ENCODE assay signal across 13 cellular contexts in genomic region chr11:130945945-130946344, GRCh38. TPM values are rescaled to one million over a fixed set of nuclear protein-coding genes. Genes with fewer than 3 reads are reported as not detected.
A peak's percentile ranks its signal among the peaks of the same experiment; 100 is the strongest.
DNase-seq lines count a peak whose midpoint lies in the region; ATAC-seq, FAIRE-seq and TF ChIP-seq lines count a peak whose summit lies in the region.
"Had no signal": no experiment of that assay in that cellular context is flagged by ENCODE, and none has a peak within 500 bp of the region (broad histone marks: within the 10 kb centered on the region; RNA-seq: fewer than 3 reads in every experiment).

No MANE protein-coding gene starts in this region.

- H3K9me3 Mint-ChIP-seq in chondrocyte (ENCODE audit: low read depth) (no peaks in the 10 kb centered on the region), GM23338 (no peaks in the 10 kb centered on the region; the same call in 2 of the 3 replicates)
- H3K9me3 Mint-ChIP-seq: activated B cell treated with CpG ODN at 0.5 μM for 24 hours; activated naive CD4-positive, alpha-beta T cell treated with anti-CD3 and anti-CD28 coated beads, Interleukin-2, amount 50 U/mL, for 24 hours had no signal

- 46 to 57% (median 52%) methylated on average over 7 of the region's 7 CpGs for WGBS in adrenal gland, 4 donors
- WGBS in gastroesophageal sphincter (ENCODE audit: low coverage in 1 of 2), 2 donors: 17 to 34% methylated on average over 1 to 6 of the region's 7 CpGs
- WGBS in pancreas, 2 donors: 66 to 69% methylated on average over 7 of the region's 7 CpGs

- H4K20me1 ChIP-seq in GM23338 (replicated peaks; ENCODE audit: insufficient read depth): no peaks in the 10 kb centered on the region

- no peak overlapping the region for H3K27ac ChIP-seq in adrenal gland
- no peak overlapping the region for H3K27ac ChIP-seq in gastroesophageal sphincter
- no peak overlapping the region for H3K27ac ChIP-seq in pancreas
- H3K27ac ChIP-seq in GM23338 (ENCODE audit: low read depth): no peak overlapping the region

- H3K9me2 ChIP-seq in GM23338 (ENCODE audit: insufficient read depth): no peaks in the 10 kb centered on the region; the same call in 1 of the 2 replicates

- TF ChIP-seq EP300 in gastroesophageal sphincter (IDR thresholded peaks at IDR 0.05): no peak

- POLR2A ChIA-PET in BJ (lab: Charles Lee): interaction anchor here (0.5 kb wide), 1 partner anchor 9 kb away, joined by 3 read pairs; no protein-coding TSS in a partner anchor

- H3K36me3 ChIP-seq in BJ (ENCODE audit: control insufficient read depth, insufficient read depth, low read length): no peaks in the 10 kb centered on the region
- no peaks in the 10 kb centered on the region for H3K36me3 ChIP-seq in adrenal gland (replicated peaks in 1 of 2)
- H3K36me3 ChIP-seq in gastroesophageal sphincter: no peaks in the 10 kb centered on the region
- no peaks in the 10 kb centered on the region for H3K36me3 ChIP-seq in pancreas
- no peaks in the 10 kb centered on the region for H3K36me3 ChIP-seq in GM23338 (ENCODE audit: insufficient read depth)

- no peaks in the 10 kb centered on the region for H3F3A ChIP-seq in GM23338 (replicated peaks; ENCODE audit: low read depth)

- TF ChIP-seq CTCF in BJ (IDR thresholded peaks at IDR 0.05; ENCODE audit: insufficient read depth, low read depth, low read length) (no peak), adrenal gland (IDR thresholded peaks at IDR 0.05) (no peak), gastroesophageal sphincter (IDR thresholded peaks at IDR 0.05) (no peak), pancreas (IDR thresholded peaks at IDR 0.05) (no peak), chondrocyte (IDR thresholded peaks at IDR 0.05) (no peak), GM23338 (conservative IDR thresholded peaks at IDR 0.05; ENCODE audit: low read depth in 2 of 2) (no peak)

- H3K9me3 ChIP-seq in adrenal gland (replicated peaks in 1 of 3): no peaks in the 10 kb centered on the region
- H3K9me3 ChIP-seq in gastroesophageal sphincter: no peaks in the 10 kb centered on the region
- H3K9me3 ChIP-seq in pancreas: no peaks in the 10 kb centered on the region
- H3K9me3 ChIP-seq: Caco-2 had no signal

- no peaks in the 10 kb centered on the region for H3K79me2 ChIP-seq in GM23338 (replicated peaks; ENCODE audit: insufficient read depth)

- TF ChIP-seq POLR2A in adrenal gland (IDR thresholded peaks at IDR 0.05) (no peak), gastroesophageal sphincter (IDR thresholded peaks at IDR 0.05) (no peak)

- ATAC-seq in gastroesophageal sphincter: peak; percentile 55
- ATAC-seq in pancreas: peak in 2 of 4 donors; percentile 54 to 65
- no peak for ATAC-seq in GM23338

- H3K4me3 ChIP-seq in BJ (ENCODE audit: low read depth, low read length) (no peak overlapping the region), adrenal gland (no peak overlapping the region), gastroesophageal sphincter (no peak overlapping the region), pancreas (no peak overlapping the region), GM23338 (no peak overlapping the region)

- H3K4me2 ChIP-seq in GM23338: no peak overlapping the region

- intact Hi-C loops in adrenal gland (cut with DNase I) (no loop called here), pancreas (cut with DNase I) (no loop called here)

- no peak for FAIRE-seq in pancreas (lab: Jason Lieb, UNC)
- FAIRE-seq: H1 had no signal

- no peaks in the 10 kb centered on the region for H3K4me1 ChIP-seq in adrenal gland (replicated peaks in 1 of 2)
- peaks cover 0 to 9% (median 0%) of the 10 kb centered on the region in 3 donors for H3K4me1 ChIP-seq in gastroesophageal sphincter
- no peaks in the 10 kb centered on the region for H3K4me1 ChIP-seq in pancreas
- H3K4me1 ChIP-seq in GM23338 (ENCODE audit: insufficient read depth): no peaks in the 10 kb centered on the region
- H3K4me1 ChIP-seq: Caco-2 had no signal

- H3K27ac Mint-ChIP-seq in chondrocyte (ENCODE audit: unreplicated experiment) (no peak overlapping the region), GM23338 (no peak overlapping the region)
- H3K27ac Mint-ChIP-seq: activated B cell treated with CpG ODN at 0.5 μM for 24 hours; activated naive CD4-positive, alpha-beta T cell treated with anti-CD3 and anti-CD28 coated beads, Interleukin-2, amount 50 U/mL, for 24 hours had no signal

- peaks cover 13% of the 10 kb centered on the region for H3K4me1 Mint-ChIP-seq in chondrocyte (ENCODE audit: low read depth)
- no peaks in the 10 kb centered on the region; the same call in 2 of the 3 replicates for H3K4me1 Mint-ChIP-seq in GM23338
- H3K4me1 Mint-ChIP-seq: activated B cell treated with CpG ODN at 0.5 μM for 24 hours had no signal

- no peak overlapping the region for H2AFZ ChIP-seq in GM23338

- no peaks in the 10 kb centered on the region for H3K36me3 Mint-ChIP-seq in chondrocyte (ENCODE audit: low read depth)
- no peaks in the 10 kb centered on the region for H3K36me3 Mint-ChIP-seq in GM23338 (ENCODE audit: low read depth)
- H3K36me3 Mint-ChIP-seq: activated naive CD4-positive, alpha-beta T cell treated with anti-CD3 and anti-CD28 coated beads, Interleukin-2, amount 50 U/mL, for 24 hours had no signal

- no peaks in the 10 kb centered on the region for H3K27me3 ChIP-seq in BJ (ENCODE audit: control insufficient read depth, insufficient read depth, low read length)
- no peaks in the 10 kb centered on the region for H3K27me3 ChIP-seq in adrenal gland
- no peaks in the 10 kb centered on the region for H3K27me3 ChIP-seq in gastroesophageal sphincter
- H3K27me3 ChIP-seq in pancreas: no peaks in the 10 kb centered on the region
- no peaks in the 10 kb centered on the region for H3K27me3 ChIP-seq in GM23338 (ENCODE audit: insufficient read depth)

- DNase-seq in BJ (ENCODE audit: low read depth) (peak; percentile 57), adrenal gland (peak in 6 of 7 donors; percentile 16 to 56 (median 22)), pancreas (peak in 4 of 6 donors; percentile 3 to 26 (median 18)), NCI-H2107 (lab: John Stamatoyannopoulos, UW) (no peak), chondrocyte (ENCODE audit: low spot score) (no peak), GM23338 (ENCODE audit: low spot score) (no peak), NCI-H510A (lab: John Stamatoyannopoulos, UW) (no peak)
- DNase-seq: activated B cell treated with CpG ODN at 0.5 μM for 24 hours, Caco-2, NCI-H1417 had no signal

- H3K4me3 Mint-ChIP-seq in chondrocyte (ENCODE audit: unreplicated experiment) (no peak overlapping the region), GM23338 (no peak overlapping the region)
- H3K4me3 Mint-ChIP-seq: activated B cell treated with CpG ODN at 0.5 μM for 24 hours; activated naive CD4-positive, alpha-beta T cell treated with anti-CD3 and anti-CD28 coated beads, Interleukin-2, amount 50 U/mL, for 24 hours had no signal

- CTCF ChIA-PET in BJ (lab: Yijun Ruan, JAX): no interaction called here

- H3K27me3 Mint-ChIP-seq in chondrocyte (ENCODE audit: low read depth) (peaks cover 6% of the 10 kb centered on the region), GM23338 (ENCODE audit: insufficient read depth, low read depth, poor library complexity) (peaks cover 1% of the 10 kb centered on the region)

TF ChIP-seq in GM23338, 12 proteins besides CTCF, POLR2A, EP300 and RAD21 (continues in another document):
- TF ChIP-seq ZNF114 (CRISPR knock-in tag; IDR thresholded peaks at IDR 0.05): no peak
- no peak for TF ChIP-seq JUNB (IDR thresholded peaks at IDR 0.05; ENCODE audit: unreplicated experiment)
- no peak for TF ChIP-seq ZNF331 (CRISPR knock-in tag; IDR thresholded peaks at IDR 0.05; ENCODE audit: low read depth)

RNA-seq across cellular contexts. Expression of gene SNX19, which starts 29.7 kb away (rescaled TPM):
- polyA plus RNA-seq in BJ (2011; rRNA removed) (85.4 and 99.9 TPM in 2 replicates), adrenal gland (10 to 100 TPM; 13.6 to 72.4 (median 20.8) TPM), pancreas (10 to 100 TPM; 11.7 to 21.3 TPM), GM23338 (2016; fragmentation: Nextera tagmentation; extraction: Ambion mirVana) (5.2 and 6.6 TPM in 2 replicates)
- 138 and 172 TPM in 2 replicates for polyA minus RNA-seq in BJ (2011; rRNA and poly(A)+ RNA removed)
- total RNA-seq in adrenal gland (100 to 1,000 TPM in 1 of 8 donors, 10 to 100 TPM in 7; 49.6 to 102 (median 68.9) TPM), gastroesophageal sphincter (100 to 1,000 TPM; 110 to 131 (median 119) TPM), pancreas (10 to 100 TPM; 20.8 to 37.2 (median 24.5) TPM), chondrocyte (55.8 to 71.6 TPM (median 55.9 TPM) in 3 replicates)
- 29.0 and 30.0 TPM in 2 replicates for total RNA-seq in GM23338 (2014; rRNA removed; shearing (Covaris generic))

Comparison
In these comparisons a context has a peak if more than half of its experiments do, and no peak if none do; other contexts are left out.
1. DNase-seq: peak in BJ (single experiment), adrenal gland (6 of 7) and pancreas (4 of 6); none in NCI-H2107 (single experiment), chondrocyte (single experiment), GM23338 (single experiment) and NCI-H510A (single experiment).